ENCODE assay signal across 1 cellular context in the genomic region with DNA sequence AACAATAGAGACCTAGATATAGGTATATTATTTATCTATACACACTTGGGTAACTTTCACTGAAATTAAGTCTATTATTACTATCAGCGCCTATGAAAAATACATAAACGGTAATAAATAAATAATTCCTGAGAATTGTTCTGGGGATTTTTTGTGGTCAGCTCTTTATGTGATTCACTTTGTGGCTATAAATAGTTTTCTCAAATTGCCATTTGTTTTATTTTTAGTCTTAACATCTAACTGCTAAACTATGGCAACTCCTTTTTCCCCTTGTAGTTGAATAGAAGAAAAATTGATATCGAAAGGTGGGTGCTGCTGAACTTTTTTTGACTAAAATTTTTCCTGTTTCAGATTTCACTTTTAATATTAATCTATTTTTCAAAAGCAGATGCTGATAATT.
TF ChIP-seq lines count a peak whose summit lies in the region.

No MANE protein-coding gene starts in this region.

TF ChIP-seq in SK-N-SH treated with all-trans-retinoic acid at 6 μM for 48 hours, 23 proteins besides CTCF, POLR2A, EP300 and RAD21 (continued from another document):
- TF ChIP-seq, protein P1, sequence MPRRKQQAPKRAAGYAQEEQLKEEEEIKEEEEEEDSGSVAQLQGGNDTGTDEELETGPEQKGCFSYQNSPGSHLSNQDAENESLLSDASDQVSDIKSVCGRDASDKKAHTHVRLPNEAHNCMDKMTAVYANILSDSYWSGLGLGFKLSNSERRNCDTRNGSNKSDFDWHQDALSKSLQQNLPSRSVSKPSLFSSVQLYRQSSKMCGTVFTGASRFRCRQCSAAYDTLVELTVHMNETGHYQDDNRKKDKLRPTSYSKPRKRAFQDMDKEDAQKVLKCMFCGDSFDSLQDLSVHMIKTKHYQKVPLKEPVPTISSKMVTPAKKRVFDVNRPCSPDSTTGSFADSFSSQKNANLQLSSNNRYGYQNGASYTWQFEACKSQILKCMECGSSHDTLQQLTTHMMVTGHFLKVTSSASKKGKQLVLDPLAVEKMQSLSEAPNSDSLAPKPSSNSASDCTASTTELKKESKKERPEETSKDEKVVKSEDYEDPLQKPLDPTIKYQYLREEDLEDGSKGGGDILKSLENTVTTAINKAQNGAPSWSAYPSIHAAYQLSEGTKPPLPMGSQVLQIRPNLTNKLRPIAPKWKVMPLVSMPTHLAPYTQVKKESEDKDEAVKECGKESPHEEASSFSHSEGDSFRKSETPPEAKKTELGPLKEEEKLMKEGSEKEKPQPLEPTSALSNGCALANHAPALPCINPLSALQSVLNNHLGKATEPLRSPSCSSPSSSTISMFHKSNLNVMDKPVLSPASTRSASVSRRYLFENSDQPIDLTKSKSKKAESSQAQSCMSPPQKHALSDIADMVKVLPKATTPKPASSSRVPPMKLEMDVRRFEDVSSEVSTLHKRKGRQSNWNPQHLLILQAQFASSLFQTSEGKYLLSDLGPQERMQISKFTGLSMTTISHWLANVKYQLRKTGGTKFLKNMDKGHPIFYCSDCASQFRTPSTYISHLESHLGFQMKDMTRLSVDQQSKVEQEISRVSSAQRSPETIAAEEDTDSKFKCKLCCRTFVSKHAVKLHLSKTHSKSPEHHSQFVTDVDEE (CRISPR knock-in tag; IDR thresholded peaks at IDR 0.05) = no peak
- TF ChIP-seq ZC3H10 (CRISPR knock-in tag; IDR thresholded peaks at IDR 0.05) (no peak), ZFP3 (CRISPR knock-in tag; IDR thresholded peaks at IDR 0.05) (no peak), CSDC2 (CRISPR knock-in tag; IDR thresholded peaks at IDR 0.05) (no peak), ISL1 (CRISPR knock-in tag; IDR thresholded peaks at IDR 0.05) (no peak), RARB (CRISPR knock-in tag; IDR thresholded peaks at IDR 0.05) (no peak), ZNF8 (CRISPR knock-in tag; IDR thresholded peaks at IDR 0.05) (no peak)
- TF ChIP-seq, protein P2, sequence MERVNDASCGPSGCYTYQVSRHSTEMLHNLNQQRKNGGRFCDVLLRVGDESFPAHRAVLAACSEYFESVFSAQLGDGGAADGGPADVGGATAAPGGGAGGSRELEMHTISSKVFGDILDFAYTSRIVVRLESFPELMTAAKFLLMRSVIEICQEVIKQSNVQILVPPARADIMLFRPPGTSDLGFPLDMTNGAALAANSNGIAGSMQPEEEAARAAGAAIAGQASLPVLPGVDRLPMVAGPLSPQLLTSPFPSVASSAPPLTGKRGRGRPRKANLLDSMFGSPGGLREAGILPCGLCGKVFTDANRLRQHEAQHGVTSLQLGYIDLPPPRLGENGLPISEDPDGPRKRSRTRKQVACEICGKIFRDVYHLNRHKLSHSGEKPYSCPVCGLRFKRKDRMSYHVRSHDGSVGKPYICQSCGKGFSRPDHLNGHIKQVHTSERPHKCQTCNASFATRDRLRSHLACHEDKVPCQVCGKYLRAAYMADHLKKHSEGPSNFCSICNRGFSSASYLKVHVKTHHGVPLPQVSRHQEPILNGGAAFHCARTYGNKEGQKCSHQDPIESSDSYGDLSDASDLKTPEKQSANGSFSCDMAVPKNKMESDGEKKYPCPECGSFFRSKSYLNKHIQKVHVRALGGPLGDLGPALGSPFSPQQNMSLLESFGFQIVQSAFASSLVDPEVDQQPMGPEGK (CRISPR knock-in tag; IDR thresholded peaks at IDR 0.05; ENCODE audit: borderline replicate concordance) = no peak
- TF ChIP-seq, protein P3, sequence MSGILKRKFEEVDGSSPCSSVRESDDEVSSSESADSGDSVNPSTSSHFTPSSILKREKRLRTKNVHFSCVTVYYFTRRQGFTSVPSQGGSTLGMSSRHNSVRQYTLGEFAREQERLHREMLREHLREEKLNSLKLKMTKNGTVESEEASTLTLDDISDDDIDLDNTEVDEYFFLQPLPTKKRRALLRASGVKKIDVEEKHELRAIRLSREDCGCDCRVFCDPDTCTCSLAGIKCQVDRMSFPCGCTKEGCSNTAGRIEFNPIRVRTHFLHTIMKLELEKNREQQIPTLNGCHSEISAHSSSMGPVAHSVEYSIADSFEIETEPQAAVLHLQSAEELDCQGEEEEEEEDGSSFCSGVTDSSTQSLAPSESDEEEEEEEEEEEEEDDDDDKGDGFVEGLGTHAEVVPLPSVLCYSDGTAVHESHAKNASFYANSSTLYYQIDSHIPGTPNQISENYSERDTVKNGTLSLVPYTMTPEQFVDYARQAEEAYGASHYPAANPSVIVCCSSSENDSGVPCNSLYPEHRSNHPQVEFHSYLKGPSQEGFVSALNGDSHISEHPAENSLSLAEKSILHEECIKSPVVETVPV (CRISPR knock-in tag; IDR thresholded peaks at IDR 0.05) = no peak
